In the genomic region with DNA sequence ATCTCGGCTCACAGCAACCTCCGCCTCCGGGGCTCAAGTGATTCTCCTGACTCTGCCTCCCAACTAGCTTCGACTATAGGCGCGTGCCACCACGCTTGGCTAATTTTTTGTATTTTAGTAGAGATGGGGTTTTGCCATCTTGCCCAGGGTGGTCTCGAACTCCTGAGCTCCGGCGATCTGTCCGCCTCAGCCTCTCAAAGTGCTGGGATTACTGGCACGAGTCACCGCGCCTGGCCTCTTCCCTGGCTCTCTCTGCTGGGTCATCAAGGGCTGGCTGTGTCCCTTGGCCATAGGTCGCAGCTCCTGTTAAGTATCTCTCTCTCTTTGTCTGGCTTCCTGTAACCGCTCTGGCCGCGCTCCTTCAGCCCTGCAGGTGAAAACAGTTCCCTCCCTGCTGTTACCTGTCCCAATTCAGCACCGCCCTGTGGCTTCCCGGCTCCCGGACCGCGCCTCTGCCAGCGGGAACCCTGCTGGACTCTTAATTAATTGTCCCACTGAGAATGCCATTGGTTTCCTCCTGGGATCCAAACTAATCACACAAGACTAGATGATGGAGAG, we compare ENCODE assay signal across 8 cellular contexts. TPM values are rescaled to one million over a fixed set of nuclear protein-coding genes. Genes with fewer than 3 reads are reported as not detected.
DNase-seq lines count a peak whose midpoint lies in the region; ATAC-seq and TF ChIP-seq lines count a peak whose summit lies in the region.

No MANE protein-coding gene starts in this region.

- H3K36me3 ChIP-seq in iPS-18a (ENCODE audit: control insufficient read depth, low read depth, low read length) (no peaks in the 10 kb centered on the region), spleen (no peaks in the 10 kb centered on the region)

- H3K4me3 Mint-ChIP-seq in activated naive CD4-positive, alpha-beta T cell treated with anti-CD3 and anti-CD28 coated beads for 36 hours: peak overlapping the region; percentile 93
- H3K4me3 Mint-ChIP-seq in activated naive CD8-positive, alpha-beta T cell treated with anti-CD3 and anti-CD28 coated beads, Interleukin-2, amount 10 ng/mL, durations not matched to agents 7 days and 5 days: peak overlapping the region; percentile 86

- POLR2A ChIA-PET in activated naive CD8-positive, alpha-beta T cell treated with anti-CD3 and anti-CD28 coated beads, Interleukin-2, amount 10 ng/mL, durations not matched to agents 7 days and 5 days (lab: Charles Lee): no interaction called here

- H3K27me3 ChIP-seq in iPS-18a (ENCODE audit: control insufficient read depth, insufficient read depth, low read length): peaks cover 29% of the 10 kb centered on the region
- H3K27me3 ChIP-seq in spleen (replicated peaks in 1 of 7): peaks cover 0 to 43% (median 0%) of the 10 kb centered on the region in 7 donors

- no peak for TF ChIP-seq CTCF in spleen (IDR thresholded peaks at IDR 0.05 in 8 of 11, conservative IDR thresholded peaks at IDR 0.05 in 3 of 11)

- H3K9me3 ChIP-seq in iPS-18a (ENCODE audit: control insufficient read depth, low read depth, low read length) (no peaks in the 10 kb centered on the region), spleen (no peaks in the 10 kb centered on the region)

- 48 to 68% (median 55%) methylated on average over 24 of the region's 24 CpGs for WGBS in spleen, 5 donors

- peaks cover 9% of the 10 kb centered on the region for H3K4me1 Mint-ChIP-seq in activated naive CD4-positive, alpha-beta T cell treated with anti-CD3 and anti-CD28 coated beads for 36 hours (ENCODE audit: low read depth)
- peaks cover 10% of the 10 kb centered on the region for H3K4me1 Mint-ChIP-seq in activated naive CD8-positive, alpha-beta T cell treated with anti-CD3 and anti-CD28 coated beads, Interleukin-2, amount 10 ng/mL, durations not matched to agents 7 days and 5 days

- no peak for TF ChIP-seq POLR2A in spleen (IDR thresholded peaks at IDR 0.05)

- peak overlapping the region; percentile 74 for H3K4me3 ChIP-seq in iPS-18a (ENCODE audit: low read length)
- H3K4me3 ChIP-seq in spleen: peak overlapping the region; percentile 67 to 86 (median 82)

- H3K36me3 Mint-ChIP-seq in activated naive CD4-positive, alpha-beta T cell treated with anti-CD3 and anti-CD28 coated beads for 36 hours (ENCODE audit: low read depth): no peaks in the 10 kb centered on the region
- no peaks in the 10 kb centered on the region for H3K36me3 Mint-ChIP-seq in activated naive CD8-positive, alpha-beta T cell treated with anti-CD3 and anti-CD28 coated beads, Interleukin-2, amount 10 ng/mL, durations not matched to agents 7 days and 5 days

- no peak for ATAC-seq in activated naive CD8-positive, alpha-beta T cell treated with anti-CD3 and anti-CD28 coated beads, Interleukin-2, amount 10 ng/mL, durations not matched to agents 7 days and 5 days (ENCODE audit: low read depth)
- no peak for ATAC-seq in HG02642 (IDR thresholded peaks at IDR 0.05; ENCODE audit: poor library complexity, unreplicated experiment)
- no peak for ATAC-seq in GM21576 (IDR thresholded peaks at IDR 0.05; ENCODE audit: unreplicated experiment)

- peaks cover 6% of the 10 kb centered on the region for H3K27me3 Mint-ChIP-seq in activated naive CD4-positive, alpha-beta T cell treated with anti-CD3 and anti-CD28 coated beads for 36 hours (ENCODE audit: low read depth)
- peaks cover 65% of the 10 kb centered on the region for H3K27me3 Mint-ChIP-seq in activated naive CD8-positive, alpha-beta T cell treated with anti-CD3 and anti-CD28 coated beads, Interleukin-2, amount 10 ng/mL, durations not matched to agents 7 days and 5 days

- peak overlapping the region; percentile 34 for H3K9ac ChIP-seq in iPS-18a (ENCODE audit: low read length)

- no peak overlapping the region for H3K27ac Mint-ChIP-seq in activated naive CD4-positive, alpha-beta T cell treated with anti-CD3 and anti-CD28 coated beads for 36 hours
- H3K27ac Mint-ChIP-seq in activated naive CD8-positive, alpha-beta T cell treated with anti-CD3 and anti-CD28 coated beads, Interleukin-2, amount 10 ng/mL, durations not matched to agents 7 days and 5 days: no peak overlapping the region

- H3K27ac ChIP-seq in iPS-18a (ENCODE audit: low read length): no peak overlapping the region
- peak overlapping the region in 7 of 8 donors; percentile 84 to 93 (median 91) for H3K27ac ChIP-seq in spleen

- intact Hi-C loops in activated naive CD4-positive, alpha-beta T cell treated with anti-CD3 and anti-CD28 coated beads for 36 hours (cut with micrococcal nuclease): loop anchor here (5.0 kb wide), 1 partner anchor 89 kb away; no protein-coding TSS in a partner anchor
- intact Hi-C loops in spleen (cut with DNase I; ENCODE audit: low total_unique reads): no loop called here

- peaks cover 11% of the 10 kb centered on the region for H3K4me1 ChIP-seq in iPS-18a (ENCODE audit: control insufficient read depth, low read depth, low read length)
- H3K4me1 ChIP-seq in spleen: peaks cover 6 to 50% (median 37%) of the 10 kb centered on the region in 6 donors

- DNase-seq in activated naive CD4-positive, alpha-beta T cell treated with anti-CD3 and anti-CD28 coated beads for 36 hours: no peak
- DNase-seq in activated naive CD4-positive, alpha-beta T cell (lab: John Stamatoyannopoulos, UW): no peak
- DNase-seq in activated naive CD8-positive, alpha-beta T cell treated with anti-CD3 and anti-CD28 coated beads, Interleukin-2, amount 10 ng/mL, durations not matched to agents 7 days and 5 days: no peak
- no peak for DNase-seq in spleen
- DNase-seq in middle frontal gyrus (ENCODE audit: extremely low spot score, low spot score): no peak

- no peaks in the 10 kb centered on the region for H3K9me3 Mint-ChIP-seq in activated naive CD4-positive, alpha-beta T cell treated with anti-CD3 and anti-CD28 coated beads for 36 hours
- H3K9me3 Mint-ChIP-seq in activated naive CD8-positive, alpha-beta T cell treated with anti-CD3 and anti-CD28 coated beads, Interleukin-2, amount 10 ng/mL, durations not matched to agents 7 days and 5 days: no peaks in the 10 kb centered on the region

- CTCF ChIA-PET in activated naive CD4-positive, alpha-beta T cell treated with anti-CD3 and anti-CD28 coated beads for 36 hours (lab: Charles Lee): no interaction called here

RNA-seq across cellular contexts. Expression of gene RGS12, which starts 1.3 kb away (rescaled TPM):
- total RNA-seq in activated naive CD4-positive, alpha-beta T cell treated with anti-CD3 and anti-CD28 coated beads for 36 hours: 1 to 10 TPM; 8.7 to 8.9 TPM
- 1 to 10 TPM; 5.0 to 5.3 TPM for total RNA-seq in activated naive CD8-positive, alpha-beta T cell treated with anti-CD3 and anti-CD28 coated beads, Interleukin-2, amount 10 ng/mL, durations not matched to agents 7 days and 5 days
- 10 to 100 TPM; 12.0 to 36.2 (median 18.8) TPM for total RNA-seq in spleen
- 10 to 100 TPM in 2 of 3 donors, 1 to 10 TPM in 1; 7.5 to 26.5 (median 23.1) TPM for polyA plus RNA-seq in spleen

RNA-seq across cellular contexts. Expression of gene MSANTD1, which starts 42.5 kb away (rescaled TPM):
- under 1 TPM; 0.49 to 0.55 TPM for total RNA-seq in activated naive CD4-positive, alpha-beta T cell treated with anti-CD3 and anti-CD28 coated beads for 36 hours
- total RNA-seq in activated naive CD8-positive, alpha-beta T cell treated with anti-CD3 and anti-CD28 coated beads, Interleukin-2, amount 10 ng/mL, durations not matched to agents 7 days and 5 days: 1 to 10 TPM; 1.3 to 1.4 TPM
- total RNA-seq in spleen: 1 to 10 TPM; 1.4 to 2.8 (median 2.2) TPM
- 1 to 10 TPM in 1 of 3 donors, under 1 TPM in 2; 0.41 to 1.0 (median 0.90) TPM for polyA plus RNA-seq in spleen
